31 cellular contexts compared by ENCODE assay signal in genomic region chr7:117979954-117980497, GRCh38.
"Had no signal": no experiment of that assay in that cellular context is flagged by ENCODE, and none has a peak within 500 bp of the region (broad histone marks: within the 10 kb centered on the region; RNA-seq: fewer than 3 reads in every experiment).

No MANE protein-coding gene starts in this region.

- H3K79me2 ChIP-seq: parathyroid adenoma had no signal

- H3K36me3 Mint-ChIP-seq: immature natural killer cell; mesothelial cell of epicardium; naive B cell; natural killer cell treated with Interleukin-12 subunit alpha and Interleukin-12 subunit beta and Interleukin-15 and Interleukin-18, amount 100 ng/mL, for 72 hours; neural progenitor cell had no signal

- H3K27me3 Mint-ChIP-seq: dendritic cell treated with granulocyte-macrophage colony-stimulating factor and Interleukin-4, amounts not matched to agents 40 ng/mL and 50 ng/mL, for 4 days; natural killer cell treated with Interleukin-12 subunit alpha and Interleukin-12 subunit beta and Interleukin-15 and Interleukin-18, amount 100 ng/mL, for 72 hours; progenitor cell of endocrine pancreas had no signal

- H3K4me2 ChIP-seq: neural progenitor cell, smooth muscle cell had no signal

- H3K9ac ChIP-seq: neural progenitor cell, parathyroid adenoma had no signal

- H3K4me3 ChIP-seq: colonic mucosa, lung, mucosa of descending colon, neural progenitor cell, right atrium auricular region, smooth muscle cell, stomach, thyroid gland, vagina had no signal

- H3K27me3 ChIP-seq: colonic mucosa, neural progenitor cell, right atrium auricular region, stomach, thyroid gland, vagina had no signal

- H3K36me3 ChIP-seq: colonic mucosa, neural progenitor cell, right atrium auricular region, stomach, thyroid gland, vagina had no signal

- ATAC-seq: left lobe of liver; mucosa of descending colon; natural killer cell treated with Interleukin-12 subunit alpha and Interleukin-12 subunit beta and Interleukin-15 and Interleukin-18, amount 100 ng/mL, for 72 hours; sciatic nerve had no signal

- H3K9me3 ChIP-seq: colonic mucosa, mucosa of descending colon, right atrium auricular region, stomach, thyroid gland, vagina had no signal

- H3K27ac Mint-ChIP-seq: dendritic cell treated with granulocyte-macrophage colony-stimulating factor and Interleukin-4, amounts not matched to agents 40 ng/mL and 50 ng/mL, for 4 days; endodermal cell; immature natural killer cell; mesothelial cell of epicardium; naive B cell; natural killer cell treated with Interleukin-12 subunit alpha and Interleukin-12 subunit beta and Interleukin-15 and Interleukin-18, amount 100 ng/mL, for 72 hours; neural progenitor cell; progenitor cell of endocrine pancreas had no signal

- H3K27ac ChIP-seq: colonic mucosa, neural progenitor cell, parathyroid adenoma, right atrium auricular region, stomach, thyroid gland, vagina had no signal

- H3K9me3 Mint-ChIP-seq: dendritic cell treated with granulocyte-macrophage colony-stimulating factor and Interleukin-4, amounts not matched to agents 40 ng/mL and 50 ng/mL, for 4 days; endodermal cell; neural progenitor cell had no signal

- H3K4me3 Mint-ChIP-seq: dendritic cell treated with granulocyte-macrophage colony-stimulating factor and Interleukin-4, amounts not matched to agents 40 ng/mL and 50 ng/mL, for 4 days; endodermal cell; immature natural killer cell; mesothelial cell of epicardium; naive B cell; natural killer cell treated with Interleukin-12 subunit alpha and Interleukin-12 subunit beta and Interleukin-15 and Interleukin-18, amount 100 ng/mL, for 72 hours; neural progenitor cell had no signal

- H2AFZ ChIP-seq: neural progenitor cell, parathyroid adenoma had no signal

- H3K4me1 Mint-ChIP-seq: endodermal cell, immature natural killer cell, naive B cell, neural progenitor cell had no signal

- H3K4me1 ChIP-seq: neural progenitor cell, parathyroid adenoma, right atrium auricular region, stomach, thyroid gland had no signal

- DNase-seq: colonic mucosa; effector CD8-positive, alpha-beta T cell; endodermal cell; erythroblast; foreskin melanocyte; hypothalamus; immature natural killer cell; islet precursor cell; mesenchymal stem cell; mucosa of descending colon; naive B cell; stimulated activated CD4-positive, alpha-beta T cell treated with anti-CD3 and anti-CD28 coated beads, Interleukin-12 subunit alpha, Interleukin-12 subunit beta, amount 100 ng/mL, for 4 hours; stimulated activated CD4-positive, alpha-beta T cell treated with anti-CD3 and anti-CD28 coated beads, Interleukin-1b, Interleukin-23, amount 100 ng/mL, for 48 hours; stimulated activated CD4-positive, alpha-beta T cell treated with anti-CD3 and anti-CD28 coated beads, Interleukin-4, amount 100 ng/mL, for 1 hour; stimulated activated CD8-positive, alpha-beta memory T cell treated with anti-CD3 and anti-CD28 coated beads, Interleukin-4, amount 100 ng/mL, for 48 hours; stimulated activated naive CD4-positive, alpha-beta T cell treated with Interleukin-2 at 50 U/mL for 16 hours; stomach; thyroid gland; trophoblast cell had no signal
